25 cellular contexts compared by ENCODE assay signal in genomic region chr11:87295237-87295636, GRCh38.
DNase-seq lines count a peak whose midpoint lies in the region; ATAC-seq, FAIRE-seq and TF ChIP-seq lines count a peak whose summit lies in the region.
"Had no signal": no experiment of that assay in that cellular context is flagged by ENCODE, and none has a peak within 500 bp of the region (broad histone marks: within the 10 kb centered on the region; RNA-seq: fewer than 3 reads in every experiment).

No MANE protein-coding gene starts in this region.

- in situ Hi-C loops in HepG2 (cut with HindIII; ENCODE audit: extremely low pct_ligation_motif_present, low pct_unique_long_range_greater_than_20kb): loop anchor here (5.0 to 25.0 kb wide), 2 partner anchors 208 to 358 kb away; no protein-coding TSS in a partner anchor

- ATAC-seq in HepG2 (no peak), right lobe of liver (no peak), HG03442 (IDR thresholded peaks at IDR 0.05; ENCODE audit: unreplicated experiment) (peak; percentile 50), lower lobe of right lung (no peak)
- ATAC-seq: activated CD8-positive, alpha-beta memory T cell treated with anti-CD3 and anti-CD28 coated beads, Interleukin-2, amount 10 ng/mL, durations not matched to agents 7 days and 5 days; activated T-helper 17 cell treated with anti-CD3 and anti-CD28 coated beads, Interleukin-2, amount 50 U/mL, for 72 hours; heart right ventricle; K562 had no signal

- H3K4me3 ChIP-seq in HepG2 (replicated peaks in 1 of 3; ENCODE audit: insufficient read depth in 1 of 3, low read depth in 2 of 3, low read length in 3 of 3): no peak overlapping the region
- H3K4me3 ChIP-seq in right lobe of liver: no peak overlapping the region
- no peak overlapping the region for H3K4me3 ChIP-seq in lower lobe of right lung
- H3K4me3 ChIP-seq: heart right ventricle, K562, lung had no signal

- H3K4me1 ChIP-seq in HepG2 (ENCODE audit: insufficient read depth, low read length) (no peaks in the 10 kb centered on the region), right lobe of liver (no peaks in the 10 kb centered on the region), lower lobe of right lung (no peaks in the 10 kb centered on the region)

- no peak for FAIRE-seq in HepG2 (lab: Jason Lieb, UNC)
- FAIRE-seq: colon, K562, TTC549, urothelium cell line had no signal

- CTCF ChIA-PET in HepG2 (lab: Yijun Ruan, JAX; ENCODE audit: low intra/inter-chr PET ratio, low total read pairs): no interaction called here

- H3K27me3 ChIP-seq in HepG2 (ENCODE audit: control insufficient read depth in 1 of 2, insufficient read depth in 2 of 2, low read length in 2 of 2): no peaks in the 10 kb centered on the region
- no peaks in the 10 kb centered on the region for H3K27me3 ChIP-seq in right lobe of liver
- no peaks in the 10 kb centered on the region for H3K27me3 ChIP-seq in lower lobe of right lung (ENCODE audit: low read depth)
- H3K27me3 ChIP-seq: heart right ventricle had no signal

- TF ChIP-seq EP300 in HepG2 (IDR thresholded peaks at IDR 0.05; ENCODE audit: low read depth in 2 of 2, low read length in 2 of 2): no peak
- no peak for TF ChIP-seq EP300 in HepG2 (CRISPR knock-in tag; IDR thresholded peaks at IDR 0.05; ENCODE audit: borderline replicate concordance)

- H3K36me3 ChIP-seq in HepG2 (replicated peaks in 1 of 2; ENCODE audit: control insufficient read depth in 1 of 2, insufficient read depth in 2 of 2, low read length in 2 of 2): peaks cover 1 to 10% of the 10 kb centered on the region in 2 experiments; a peak in 3 of 5 replicates
- H3K36me3 ChIP-seq in right lobe of liver: no peaks in the 10 kb centered on the region
- H3K36me3 ChIP-seq in lower lobe of right lung: no peaks in the 10 kb centered on the region
- H3K36me3 ChIP-seq: heart right ventricle had no signal

- no TSS peak for BruUV-seq in HepG2 (replicated peaks; lab: Mats Ljungman, UMichigan)

- no peak for TF ChIP-seq RAD21 in HepG2 (CRISPR knock-in tag; IDR thresholded peaks at IDR 0.05)

- DNase-seq in HepG2 (ENCODE audit: low spot score): no peak
- DNase-seq in right lobe of liver: no peak
- peak; percentile 81 for DNase-seq in NCI-H2171 (lab: John Stamatoyannopoulos, UW)
- DNase-seq in activated CD8-positive, alpha-beta memory T cell treated with anti-CD3 and anti-CD28 coated beads, Interleukin-2, amount 50 U/mL, for 48 hours: no peak
- DNase-seq in iPS-NIHi7 (ENCODE audit: extremely low spot score): no peak
- DNase-seq in DMS79 treated with DMSO at 0.1 percent for 48 hours (lab: John Stamatoyannopoulos, UW): no peak
- no peak for DNase-seq in lower lobe of right lung
- DNase-seq: activated CD4-positive, alpha-beta T cell treated with anti-CD3 and anti-CD28 coated beads for 4 hours; activated CD8-positive, alpha-beta memory T cell treated with anti-CD3 and anti-CD28 coated beads, Interleukin-2, amount 10 ng/mL, durations not matched to agents 7 days and 5 days; activated naive CD8-positive, alpha-beta T cell treated with anti-CD3 and anti-CD28 coated beads, Interleukin-2, amount 10 ng/mL, durations not matched to agents 7 days and 5 days; C1 segment of cervical spinal cord; DMS153; endodermal cell; H9; heart right ventricle; immature natural killer cell; nucleus accumbens had no signal

- no peak overlapping the region for H2AFZ ChIP-seq in HepG2 (ENCODE audit: low read length)

- no peak for TF ChIP-seq CTCF in HepG2 (CRISPR knock-in tag; IDR thresholded peaks at IDR 0.05)
- TF ChIP-seq CTCF in right lobe of liver (IDR thresholded peaks at IDR 0.05): no peak
- no peak for TF ChIP-seq CTCF in lower lobe of right lung (IDR thresholded peaks at IDR 0.05)

- whole genome bisulfite sequencing in HepG2 (ENCODE audit: low lambda C conversion rate): 82% methylated on average over 1 of the region's 1 CpG
- WGBS in right lobe of liver (ENCODE audit: insufficient coverage, low coverage, low lambda C conversion rate, missing lambda C conversion rate): 80% methylated on average over 1 of the region's 1 CpG

- H3K27ac ChIP-seq in HepG2 (ENCODE audit: extremely low read length, insufficient read depth, low read length) (no peak overlapping the region), right lobe of liver (no peak overlapping the region), lower lobe of right lung (no peak overlapping the region)
- H3K27ac ChIP-seq: heart right ventricle, HL-60 had no signal

- TF ChIP-seq POLR2A in HepG2 (IDR thresholded peaks at IDR 0.05; ENCODE audit: insufficient read depth in 1 of 2, low read depth in 2 of 2, low read length in 2 of 2) (no peak), right lobe of liver (IDR thresholded peaks at IDR 0.05) (no peak)

- H3K79me2 ChIP-seq in HepG2 (ENCODE audit: insufficient read depth, low read length): no peaks in the 10 kb centered on the region

- H3K4me2 ChIP-seq in HepG2 (ENCODE audit: low read depth, low read length): no peak overlapping the region

- no peak overlapping the region for H3K9ac ChIP-seq in HepG2 (ENCODE audit: insufficient read depth, low read depth, low read length)

- intact Hi-C loops in HepG2 (cut with micrococcal nuclease; ENCODE audit: unreplicated experiment): no loop called here
- intact Hi-C loops in right lobe of liver (cut with DNase I): no loop called here
- intact Hi-C loops in lower lobe of right lung (cut with DNase I): no loop called here

- POLR2A ChIA-PET in HepG2 (lab: Yijun Ruan, JAX): no interaction called here

- no peaks in the 10 kb centered on the region for H4K20me1 ChIP-seq in HepG2 (ENCODE audit: insufficient read depth, low read length)

- H3K9me3 ChIP-seq in HepG2 (ENCODE audit: low read length) (no peaks in the 10 kb centered on the region), right lobe of liver (no peaks in the 10 kb centered on the region), lower lobe of right lung (no peaks in the 10 kb centered on the region)

TF ChIP-seq in HepG2, 621 proteins besides CTCF, POLR2A, EP300 and RAD21:
- TF ChIP-seq RBM22 (optimal IDR thresholded peaks at IDR 0.05; ENCODE audit: low read length) (peak; percentile 21), TAF15 (IDR thresholded peaks at IDR 0.05; ENCODE audit: low read depth, low read length, poor library complexity, severe bottlenecking) (no peak)
